ENCODE assay signal across 8 cellular contexts in the genomic region with DNA sequence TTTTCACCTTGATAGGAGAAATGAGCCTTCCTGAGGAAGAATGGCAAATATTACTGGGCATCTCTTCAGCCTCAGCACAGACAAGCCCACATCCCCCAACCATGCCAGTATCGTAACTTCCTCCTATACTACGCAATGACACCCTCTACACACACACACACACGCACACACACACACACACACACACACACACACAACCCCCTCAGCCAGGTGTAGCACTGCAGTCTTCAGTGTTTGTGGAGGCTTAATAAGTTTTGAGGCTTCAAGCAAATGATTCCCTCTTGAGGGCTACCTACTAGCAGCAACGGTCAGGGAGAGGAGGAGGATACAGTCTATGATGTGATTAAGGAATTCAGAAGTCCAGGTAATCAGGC. TPM values are rescaled to one million over a fixed set of nuclear protein-coding genes. Genes with fewer than 3 reads are reported as not detected.
A peak's percentile ranks its signal among the peaks of the same experiment; 100 is the strongest.
DNase-seq lines count a peak whose midpoint lies in the region; ATAC-seq, FAIRE-seq and TF ChIP-seq lines count a peak whose summit lies in the region.

No MANE protein-coding gene starts in this region.

- peak overlapping the region; percentile 97 for H3K4me2 ChIP-seq in HepG2 (ENCODE audit: low read depth, low read length)

- H3K4me1 ChIP-seq in RWPE2 (ENCODE audit: insufficient read depth, poor library complexity, severe bottlenecking) (peaks cover 51% of the 10 kb centered on the region), HepG2 (ENCODE audit: insufficient read depth, low read length) (peaks cover 49% of the 10 kb centered on the region)

- H4K20me1 ChIP-seq in HepG2 (ENCODE audit: insufficient read depth, low read length), result no peaks in the 10 kb centered on the region

- CTCF ChIA-PET in HepG2 (lab: Yijun Ruan, JAX; ENCODE audit: low intra/inter-chr PET ratio, low total read pairs), result no interaction called here

- peak; percentile 61 for DNase-seq in GM20000 (ENCODE audit: low spot score)
- no peak for DNase-seq in RWPE2 (ENCODE audit: low spot score)
- peak; percentile 38 for DNase-seq in astrocyte of the hippocampus (ENCODE audit: low read depth, low spot score)
- no peak for DNase-seq in HepG2 (ENCODE audit: low spot score)
- no peak for DNase-seq in posterior vena cava (ENCODE audit: low spot score)
- no peak for DNase-seq in hippocampal formation (lab: John Stamatoyannopoulos, UW)

- WGBS in HepG2 (ENCODE audit: low lambda C conversion rate), result 4% methylated on average over 4 of the region's 4 CpGs

- H3K27ac ChIP-seq in RWPE2 (ENCODE audit: poor library complexity, severe bottlenecking), result peak overlapping the region; percentile 98
- no peak overlapping the region for H3K27ac ChIP-seq in HepG2 (ENCODE audit: extremely low read length, insufficient read depth, low read length)

- no peak for TF ChIP-seq RAD21 in HepG2 (CRISPR knock-in tag; IDR thresholded peaks at IDR 0.05)

- TF ChIP-seq POLR2A in HepG2 (IDR thresholded peaks at IDR 0.05; ENCODE audit: insufficient read depth in 1 of 2, low read depth in 2 of 2, low read length in 2 of 2), result no peak

- in situ Hi-C loops in HepG2 (cut with HindIII; ENCODE audit: extremely low pct_ligation_motif_present, low pct_unique_long_range_greater_than_20kb), result no loop called here

- no peaks in the 10 kb centered on the region for H3K27me3 Mint-ChIP-seq in stimulated activated naive CD8-positive, alpha-beta T cell treated with anti-CD3 and anti-CD28 coated beads, Interleukin-15, Interleukin-2, amounts not matched to agents 100 ng/mL and 50 ng/mL, for 24 hours

- peaks cover 46% of the 10 kb centered on the region for H3K36me3 Mint-ChIP-seq in stimulated activated naive CD8-positive, alpha-beta T cell treated with anti-CD3 and anti-CD28 coated beads, Interleukin-15, Interleukin-2, amounts not matched to agents 100 ng/mL and 50 ng/mL, for 24 hours (ENCODE audit: low read depth)

- BruUV-seq in HepG2 (replicated peaks; lab: Mats Ljungman, UMichigan), result no TSS peak

- POLR2A ChIA-PET in HepG2 (lab: Yijun Ruan, JAX), result interaction anchor here (2.0 to 10.5 kb wide), 3 partner anchors 41 to 115 kb away, joined by 11 to 108 read pairs (median 20); a partner anchor contains a TSS

- peaks cover 77% of the 10 kb centered on the region for H3K4me1 Mint-ChIP-seq in stimulated activated naive CD8-positive, alpha-beta T cell treated with anti-CD3 and anti-CD28 coated beads, Interleukin-15, Interleukin-2, amounts not matched to agents 100 ng/mL and 50 ng/mL, for 24 hours (ENCODE audit: low read depth)

- H3K4me3 ChIP-seq in RWPE2 (ENCODE audit: severe bottlenecking) (peak overlapping the region; percentile 61), HepG2 (replicated peaks in 1 of 3; ENCODE audit: insufficient read depth in 1 of 3, low read depth in 2 of 3, low read length in 3 of 3) (peak overlapping the region; percentile 70 to 80 (median 80))

- no peaks in the 10 kb centered on the region for H3K9me3 Mint-ChIP-seq in stimulated activated naive CD8-positive, alpha-beta T cell treated with anti-CD3 and anti-CD28 coated beads, Interleukin-15, Interleukin-2, amounts not matched to agents 100 ng/mL and 50 ng/mL, for 24 hours

- no peak for TF ChIP-seq CTCF in GM20000 (IDR thresholded peaks at IDR 0.05; ENCODE audit: extremely low read depth, missing control alignments)
- no peak for TF ChIP-seq CTCF in RWPE2 (IDR thresholded peaks at IDR 0.05; ENCODE audit: poor library complexity, severe bottlenecking)
- TF ChIP-seq CTCF in HepG2 (CRISPR knock-in tag; IDR thresholded peaks at IDR 0.05), result no peak

- ATAC-seq in RWPE2 (ENCODE audit: low read depth) (0 out of 3 replicates have a peak, but pooled peaks have one; percentile 3), HepG2 (no peak), HG03469 (IDR thresholded peaks at IDR 0.05; ENCODE audit: unreplicated experiment) (no peak)

- H3K4me3 Mint-ChIP-seq in stimulated activated naive CD8-positive, alpha-beta T cell treated with anti-CD3 and anti-CD28 coated beads, Interleukin-15, Interleukin-2, amounts not matched to agents 100 ng/mL and 50 ng/mL, for 24 hours, result peak overlapping the region; percentile 95

- H2AFZ ChIP-seq in HepG2 (ENCODE audit: low read length), result peak overlapping the region; percentile 84

- intact Hi-C loops in HepG2 (cut with micrococcal nuclease; ENCODE audit: unreplicated experiment) (loop anchor here (5.0 kb wide), 1 partner anchor 195 kb away; no protein-coding TSS in a partner anchor), posterior vena cava (cut with DNase I) (loop anchor here in 1 of 2 donors (5.0 kb wide), 1 partner anchor 190 kb away; a partner anchor contains a TSS)

- TF ChIP-seq EP300 in HepG2 (IDR thresholded peaks at IDR 0.05; ENCODE audit: low read depth in 2 of 2, low read length in 2 of 2), result no peak
- TF ChIP-seq EP300 in HepG2 (CRISPR knock-in tag; IDR thresholded peaks at IDR 0.05; ENCODE audit: borderline replicate concordance), result no peak

- H3K36me3 ChIP-seq in RWPE2 (ENCODE audit: low read depth), result peaks cover 42% of the 10 kb centered on the region
- H3K36me3 ChIP-seq in HepG2 (replicated peaks in 1 of 2; ENCODE audit: control insufficient read depth in 1 of 2, insufficient read depth in 2 of 2, low read length in 2 of 2), result no peaks in the 10 kb centered on the region

- H3K79me2 ChIP-seq in HepG2 (ENCODE audit: insufficient read depth, low read length), result peaks cover 4% of the 10 kb centered on the region

- no peak for FAIRE-seq in HepG2 (lab: Jason Lieb, UNC)

- H3K9me3 ChIP-seq in RWPE2 (ENCODE audit: severe bottlenecking), result no peaks in the 10 kb centered on the region
- no peaks in the 10 kb centered on the region for H3K9me3 ChIP-seq in HepG2 (ENCODE audit: low read length)

- H3K27ac Mint-ChIP-seq in stimulated activated naive CD8-positive, alpha-beta T cell treated with anti-CD3 and anti-CD28 coated beads, Interleukin-15, Interleukin-2, amounts not matched to agents 100 ng/mL and 50 ng/mL, for 24 hours, result peak overlapping the region; percentile 97

- peak overlapping the region; percentile 61; the same call in 1 of the 2 replicates for H3K9ac ChIP-seq in HepG2 (ENCODE audit: insufficient read depth, low read depth, low read length)

- no peaks in the 10 kb centered on the region for H3K27me3 ChIP-seq in RWPE2 (ENCODE audit: insufficient read depth, poor library complexity, severe bottlenecking)
- peaks cover 0 to 11% of the 10 kb centered on the region in 2 experiments; a peak in 1 of 5 replicates for H3K27me3 ChIP-seq in HepG2 (ENCODE audit: control insufficient read depth in 1 of 2, insufficient read depth in 2 of 2, low read length in 2 of 2)

RNA-seq across cellular contexts. Expression of a gene that starts 1.6 kb away (rescaled TPM):
- total RNA-seq in HepG2 (2016; rRNA removed; fragmentation: Illumina TruSeq; extraction: Trizol) (2.4 and 2.7 TPM in 2 replicates), posterior vena cava (10 to 100 TPM; 35.4 to 38.0 TPM)
- total RNA-seq in HepG2 (2016; cell fraction: cytosol; rRNA removed; fragmentation: Illumina TruSeq; extraction: Trizol; ENCODE audit: low read depth), result 1.1 and 1.9 TPM in 2 replicates
- total RNA-seq in HepG2 (2016; cell fraction: insoluble cytoplasmic fraction; rRNA removed; fragmentation: Illumina TruSeq; extraction: Trizol), result 2.7 and 2.9 TPM in 2 replicates
- 1.3 and 2.1 TPM in 2 replicates for total RNA-seq in HepG2 (2016; cell fraction: membrane; rRNA removed; fragmentation: Illumina TruSeq; extraction: Trizol)
- total RNA-seq in HepG2 (2016; cell fraction: nucleus; rRNA removed; fragmentation: Illumina TruSeq; extraction: Trizol), result 3.6 and 4.1 TPM in 2 replicates
- polyA plus RNA-seq in HepG2 (2011; rRNA removed), result 5.4 and 7.6 TPM in 2 replicates
- 4.6 and 23.7 TPM in 2 replicates for polyA plus RNA-seq in HepG2 (2011; cell fraction: cytosol; rRNA removed)
- 43.0 and 71.3 TPM in 2 replicates for polyA plus RNA-seq in HepG2 (2011; cell fraction: nucleus; rRNA removed)
- polyA plus RNA-seq in HepG2 (2012), result 8.8 and 12.1 TPM in 2 replicates
- polyA plus RNA-seq in HepG2 (2016; cell fraction: cytosol; fragmentation: Illumina TruSeq; extraction: Trizol; ENCODE audit: low read depth), result 0.36 and 0.54 TPM in 2 replicates
- polyA plus RNA-seq in HepG2 (2016; cell fraction: insoluble cytoplasmic fraction; fragmentation: Illumina TruSeq; extraction: Trizol; ENCODE audit: low read depth), result 3.2 and 5.2 TPM in 2 replicates
- 0.80 and 1.6 TPM in 2 replicates for polyA plus RNA-seq in HepG2 (2016; cell fraction: membrane; fragmentation: Illumina TruSeq; extraction: Trizol; ENCODE audit: low read depth)
- 6.1 and 11.3 TPM in 2 replicates for polyA plus RNA-seq in HepG2 (2016; cell fraction: nucleus; fragmentation: Illumina TruSeq; extraction: Trizol; ENCODE audit: insufficient read depth, low read depth)
- polyA minus RNA-seq in HepG2 (2011; rRNA and poly(A)+ RNA removed; ENCODE audit: low replicate concordance), result 6.8 and 8.5 TPM in 2 replicates
- polyA minus RNA-seq in HepG2 (2011; cell fraction: cytosol; rRNA and poly(A)+ RNA removed), result 3.0 and 5.1 TPM in 2 replicates
- 14.8 and 18.0 TPM in 2 replicates for polyA minus RNA-seq in HepG2 (2011; cell fraction: nucleus; rRNA and poly(A)+ RNA removed)

RNA-seq across cellular contexts. Expression of a gene that starts 4.8 kb away (rescaled TPM):
- total RNA-seq in HepG2 (2016; rRNA removed; fragmentation: Illumina TruSeq; extraction: Trizol), result 51.8 and 57.9 TPM in 2 replicates
- total RNA-seq in HepG2 (2016; cell fraction: cytosol; rRNA removed; fragmentation: Illumina TruSeq; extraction: Trizol; ENCODE audit: low read depth), result 37.7 and 39.0 TPM in 2 replicates
- total RNA-seq in HepG2 (2016; cell fraction: insoluble cytoplasmic fraction; rRNA removed; fragmentation: Illumina TruSeq; extraction: Trizol), result 54.4 and 54.6 TPM in 2 replicates
- 48.6 and 50.1 TPM in 2 replicates for total RNA-seq in HepG2 (2016; cell fraction: membrane; rRNA removed; fragmentation: Illumina TruSeq; extraction: Trizol)
- total RNA-seq in HepG2 (2016; cell fraction: nucleus; rRNA removed; fragmentation: Illumina TruSeq; extraction: Trizol), result 23.2 and 28.5 TPM in 2 replicates
- 40.7 and 44.0 TPM in 2 replicates for polyA plus RNA-seq in HepG2 (2011; rRNA removed)
- polyA plus RNA-seq in HepG2 (2011; cell fraction: cytosol; rRNA removed), result 44.1 and 48.8 TPM in 2 replicates
- polyA plus RNA-seq in HepG2 (2011; cell fraction: nucleus; rRNA removed), result 12.7 and 14.0 TPM in 2 replicates
- polyA plus RNA-seq in HepG2 (2012), result 24.5 and 31.8 TPM in 2 replicates
- polyA plus RNA-seq in HepG2 (2016; cell fraction: cytosol; fragmentation: Illumina TruSeq; extraction: Trizol; ENCODE audit: low read depth), result 49.2 and 58.9 TPM in 2 replicates
- polyA plus RNA-seq in HepG2 (2016; cell fraction: insoluble cytoplasmic fraction; fragmentation: Illumina TruSeq; extraction: Trizol; ENCODE audit: low read depth), result 68.4 and 73.8 TPM in 2 replicates
- polyA plus RNA-seq in HepG2 (2016; cell fraction: membrane; fragmentation: Illumina TruSeq; extraction: Trizol; ENCODE audit: low read depth), result 60.2 and 64.4 TPM in 2 replicates
- 42.0 and 47.6 TPM in 2 replicates for polyA plus RNA-seq in HepG2 (2016; cell fraction: nucleus; fragmentation: Illumina TruSeq; extraction: Trizol; ENCODE audit: insufficient read depth, low read depth)
- 21.7 and 25.5 TPM in 2 replicates for polyA minus RNA-seq in HepG2 (2011; rRNA and poly(A)+ RNA removed; ENCODE audit: low replicate concordance)
- 18.1 and 21.4 TPM in 2 replicates for polyA minus RNA-seq in HepG2 (2011; cell fraction: cytosol; rRNA and poly(A)+ RNA removed)
- 22.1 and 30.7 TPM in 2 replicates for polyA minus RNA-seq in HepG2 (2011; cell fraction: nucleus; rRNA and poly(A)+ RNA removed)
- 10 to 100 TPM; 18.6 to 19.6 TPM for total RNA-seq in posterior vena cava

RNA-seq across cellular contexts. Expression of a gene that starts 33.3 kb away (rescaled TPM):
- total RNA-seq in HepG2 (2016; rRNA removed; fragmentation: Illumina TruSeq; extraction: Trizol), result 0.35 and 0.49 TPM in 2 replicates
- 0.18 and 0.20 TPM in 2 replicates for total RNA-seq in HepG2 (2016; cell fraction: cytosol; rRNA removed; fragmentation: Illumina TruSeq; extraction: Trizol; ENCODE audit: low read depth)
- total RNA-seq in HepG2 (2016; cell fraction: insoluble cytoplasmic fraction; rRNA removed; fragmentation: Illumina TruSeq; extraction: Trizol), result 0.59 and 0.76 TPM in 2 replicates
- 0.22 and 0.55 TPM in 2 replicates for total RNA-seq in HepG2 (2016; cell fraction: membrane; rRNA removed; fragmentation: Illumina TruSeq; extraction: Trizol)
- total RNA-seq in HepG2 (2016; cell fraction: nucleus; rRNA removed; fragmentation: Illumina TruSeq; extraction: Trizol), result 0.71 and 0.91 TPM in 2 replicates
- polyA plus RNA-seq in HepG2 (2011; rRNA removed), result 3.3 and 3.4 TPM in 2 replicates
- polyA plus RNA-seq in HepG2 (2011; cell fraction: cytosol; rRNA removed), result 1.9 and 3.0 TPM in 2 replicates
- polyA plus RNA-seq in HepG2 (2011; cell fraction: nucleus; rRNA removed), result 4.7 and 4.8 TPM in 2 replicates
- polyA plus RNA-seq in HepG2 (2012), result 1.3 and 1.5 TPM in 2 replicates
- polyA plus RNA-seq in HepG2 (2016; cell fraction: cytosol; fragmentation: Illumina TruSeq; extraction: Trizol; ENCODE audit: low read depth), result 0.27 TPM in 1 of 2 replicates, not detected in the other
- 0.81 TPM in 1 of 2 replicates, not detected in the other for polyA plus RNA-seq in HepG2 (2016; cell fraction: insoluble cytoplasmic fraction; fragmentation: Illumina TruSeq; extraction: Trizol; ENCODE audit: low read depth)
- 0.14 and 0.40 TPM in 2 replicates for polyA plus RNA-seq in HepG2 (2016; cell fraction: membrane; fragmentation: Illumina TruSeq; extraction: Trizol; ENCODE audit: low read depth)
- 1.4 TPM in 2 replicates for polyA plus RNA-seq in HepG2 (2016; cell fraction: nucleus; fragmentation: Illumina TruSeq; extraction: Trizol; ENCODE audit: insufficient read depth, low read depth)
- 1.8 and 3.6 TPM in 2 replicates for polyA minus RNA-seq in HepG2 (2011; rRNA and poly(A)+ RNA removed; ENCODE audit: low replicate concordance)
- polyA minus RNA-seq in HepG2 (2011; cell fraction: cytosol; rRNA and poly(A)+ RNA removed), result 0.62 TPM in 1 of 2 replicates, not detected in the other
- 1.2 and 2.9 TPM in 2 replicates for polyA minus RNA-seq in HepG2 (2011; cell fraction: nucleus; rRNA and poly(A)+ RNA removed)
- total RNA-seq in posterior vena cava, result 10 to 100 TPM in 1 of 2 donors, 1 to 10 TPM in 1; 5.0 to 26.1 TPM

RNA-seq across cellular contexts. Expression of a gene that starts 34.1 kb away (rescaled TPM):
- total RNA-seq in HepG2 (2016; rRNA removed; fragmentation: Illumina TruSeq; extraction: Trizol) (47.5 and 52.0 TPM in 2 replicates), posterior vena cava (10 to 100 TPM; 17.7 to 22.8 TPM)
- 8.1 TPM in 2 replicates for total RNA-seq in HepG2 (2016; cell fraction: cytosol; rRNA removed; fragmentation: Illumina TruSeq; extraction: Trizol; ENCODE audit: low read depth)
- total RNA-seq in HepG2 (2016; cell fraction: insoluble cytoplasmic fraction; rRNA removed; fragmentation: Illumina TruSeq; extraction: Trizol), result 46.4 and 50.0 TPM in 2 replicates
- total RNA-seq in HepG2 (2016; cell fraction: membrane; rRNA removed; fragmentation: Illumina TruSeq; extraction: Trizol), result 17.5 and 18.3 TPM in 2 replicates
- total RNA-seq in HepG2 (2016; cell fraction: nucleus; rRNA removed; fragmentation: Illumina TruSeq; extraction: Trizol), result 26.0 and 34.2 TPM in 2 replicates
- polyA plus RNA-seq in HepG2 (2011; rRNA removed), result 42.0 and 52.6 TPM in 2 replicates
- 16.9 and 23.3 TPM in 2 replicates for polyA plus RNA-seq in HepG2 (2011; cell fraction: cytosol; rRNA removed)
- 32.7 and 37.9 TPM in 2 replicates for polyA plus RNA-seq in HepG2 (2011; cell fraction: nucleus; rRNA removed)
- polyA plus RNA-seq in HepG2 (2012), result 19.5 and 20.6 TPM in 2 replicates
- 3.1 and 3.6 TPM in 2 replicates for polyA plus RNA-seq in HepG2 (2016; cell fraction: cytosol; fragmentation: Illumina TruSeq; extraction: Trizol; ENCODE audit: low read depth)
- 60.6 and 64.8 TPM in 2 replicates for polyA plus RNA-seq in HepG2 (2016; cell fraction: insoluble cytoplasmic fraction; fragmentation: Illumina TruSeq; extraction: Trizol; ENCODE audit: low read depth)
- 8.3 and 9.6 TPM in 2 replicates for polyA plus RNA-seq in HepG2 (2016; cell fraction: membrane; fragmentation: Illumina TruSeq; extraction: Trizol; ENCODE audit: low read depth)
- 51.4 and 59.6 TPM in 2 replicates for polyA plus RNA-seq in HepG2 (2016; cell fraction: nucleus; fragmentation: Illumina TruSeq; extraction: Trizol; ENCODE audit: insufficient read depth, low read depth)
- polyA minus RNA-seq in HepG2 (2011; rRNA and poly(A)+ RNA removed; ENCODE audit: low replicate concordance), result 50.1 and 366 TPM in 2 replicates
- 18.1 and 20.2 TPM in 2 replicates for polyA minus RNA-seq in HepG2 (2011; cell fraction: cytosol; rRNA and poly(A)+ RNA removed)
- polyA minus RNA-seq in HepG2 (2011; cell fraction: nucleus; rRNA and poly(A)+ RNA removed), result 11.6 and 12.1 TPM in 2 replicates

RNA-seq across cellular contexts. Expression of a gene that starts 41.3 kb away (rescaled TPM):
- total RNA-seq in HepG2 (2016; rRNA removed; fragmentation: Illumina TruSeq; extraction: Trizol) (26.0 and 33.1 TPM in 2 replicates), posterior vena cava (100 to 1,000 TPM; 108 to 109 TPM)
- 8.6 and 11.8 TPM in 2 replicates for total RNA-seq in HepG2 (2016; cell fraction: cytosol; rRNA removed; fragmentation: Illumina TruSeq; extraction: Trizol; ENCODE audit: low read depth)
- 24.6 and 33.6 TPM in 2 replicates for total RNA-seq in HepG2 (2016; cell fraction: insoluble cytoplasmic fraction; rRNA removed; fragmentation: Illumina TruSeq; extraction: Trizol)
- 22.2 and 23.2 TPM in 2 replicates for total RNA-seq in HepG2 (2016; cell fraction: membrane; rRNA removed; fragmentation: Illumina TruSeq; extraction: Trizol)
- total RNA-seq in HepG2 (2016; cell fraction: nucleus; rRNA removed; fragmentation: Illumina TruSeq; extraction: Trizol), result 22.8 and 23.5 TPM in 2 replicates
- 68.3 and 70.4 TPM in 2 replicates for polyA plus RNA-seq in HepG2 (2011; rRNA removed)
- 43.7 and 67.1 TPM in 2 replicates for polyA plus RNA-seq in HepG2 (2011; cell fraction: cytosol; rRNA removed)
- 32.6 and 46.3 TPM in 2 replicates for polyA plus RNA-seq in HepG2 (2011; cell fraction: nucleus; rRNA removed)
- polyA plus RNA-seq in HepG2 (2012), result 39.1 and 42.4 TPM in 2 replicates
- 5.6 and 5.9 TPM in 2 replicates for polyA plus RNA-seq in HepG2 (2016; cell fraction: cytosol; fragmentation: Illumina TruSeq; extraction: Trizol; ENCODE audit: low read depth)
- polyA plus RNA-seq in HepG2 (2016; cell fraction: insoluble cytoplasmic fraction; fragmentation: Illumina TruSeq; extraction: Trizol; ENCODE audit: low read depth), result 45.3 and 46.9 TPM in 2 replicates
- polyA plus RNA-seq in HepG2 (2016; cell fraction: membrane; fragmentation: Illumina TruSeq; extraction: Trizol; ENCODE audit: low read depth), result 22.1 and 22.3 TPM in 2 replicates
- polyA plus RNA-seq in HepG2 (2016; cell fraction: nucleus; fragmentation: Illumina TruSeq; extraction: Trizol; ENCODE audit: insufficient read depth, low read depth), result 45.7 and 46.4 TPM in 2 replicates
- 52.5 and 108 TPM in 2 replicates for polyA minus RNA-seq in HepG2 (2011; rRNA and poly(A)+ RNA removed; ENCODE audit: low replicate concordance)
- 28.2 and 48.5 TPM in 2 replicates for polyA minus RNA-seq in HepG2 (2011; cell fraction: cytosol; rRNA and poly(A)+ RNA removed)
- polyA minus RNA-seq in HepG2 (2011; cell fraction: nucleus; rRNA and poly(A)+ RNA removed), result 32.7 and 43.8 TPM in 2 replicates

Comparison
In these comparisons a context has a peak if more than half of its experiments do, and no peak if none do; other contexts are left out.
1. DNase-seq: peak in GM20000 (single experiment) and astrocyte of the hippocampus (single experiment); none in RWPE2 (single experiment), HepG2 (single experiment), posterior vena cava (single experiment) and hippocampal formation (0 of 2).
2. RNA of a gene that starts 1.6 kb away (total RNA-seq): 35.4 to 38.0 TPM in posterior vena cava; 1.1 to 4.1 TPM in HepG2; every median in the first group is over 4 times any median in the second.